In genomic region chr17:18986541-18987229, GRCh38 we compare ENCODE assay signal across 18 cellular contexts. TPM values are rescaled to one million over a fixed set of nuclear protein-coding genes. Genes with fewer than 3 reads are reported as not detected.
"Had no signal": no experiment of that assay in that cellular context is flagged by ENCODE, and none has a peak within 500 bp of the region (broad histone marks: within the 10 kb centered on the region; RNA-seq: fewer than 3 reads in every experiment).

No MANE protein-coding gene starts in this region.

- H3K4me2 ChIP-seq: hepatocyte had no signal

- H3K36me3 ChIP-seq: transverse colon, WERI-Rb-1 had no signal

- H3K4me3 ChIP-seq: ascending aorta, coronary artery, gastroesophageal sphincter, hepatocyte, skin epidermis, transverse colon had no signal

- H3K27ac ChIP-seq: ascending aorta, coronary artery, gastroesophageal sphincter, parathyroid adenoma, WERI-Rb-1 had no signal

- ATAC-seq: gastroesophageal sphincter; stimulated activated effector memory CD8-positive, alpha-beta T cell treated with anti-CD3 and anti-CD28 coated beads, Interleukin-12 subunit alpha, Interleukin-12 subunit beta, amount 100 ng/mL, for 72 hours; T-cell had no signal

- H3K9ac ChIP-seq: parathyroid adenoma had no signal

- H2AFZ ChIP-seq: hepatocyte, parathyroid adenoma had no signal

- DNase-seq: activated CD4-positive, alpha-beta T cell treated with anti-CD3 and anti-CD28 coated beads for 48 hours; activated gamma-delta T cell treated with Interleukin-2 at 50 U/mL for 16 hours; activated T-cell treated with anti-CD3 and anti-CD28 coated beads, Interleukin-2, amount 50 U/mL, for 24 hours; central memory CD4-positive, alpha-beta T cell; effector CD8-positive, alpha-beta T cell; substantia nigra; T-cell; transverse colon; WERI-Rb-1 had no signal

- H3K4me1 ChIP-seq: ascending aorta, gastroesophageal sphincter, parathyroid adenoma had no signal

- H3K27me3 ChIP-seq: ascending aorta, gastroesophageal sphincter, hepatocyte, transverse colon had no signal

- H3K9me3 ChIP-seq: ascending aorta, gastroesophageal sphincter, transverse colon had no signal

- H3K79me2 ChIP-seq: parathyroid adenoma had no signal

RNA-seq across cellular contexts. Expression of gene SLC5A10, which starts 34.7 kb away (rescaled TPM):
- total RNA-seq: ascending aorta, gastroesophageal sphincter, hepatocyte, kidney epithelial cell, mesenteric fat pad, transverse colon had no signal
